ENCODE assay signal across 9 cellular contexts in genomic region chr5:32276173-32276853, GRCh38. TPM values are rescaled to one million over a fixed set of nuclear protein-coding genes. Genes with fewer than 3 reads are reported as not detected.
A peak's percentile ranks its signal among the peaks of the same experiment; 100 is the strongest.
DNase-seq lines count a peak whose midpoint lies in the region; ATAC-seq, FAIRE-seq and TF ChIP-seq lines count a peak whose summit lies in the region.
"Had no signal": no experiment of that assay in that cellular context is flagged by ENCODE, and none has a peak within 500 bp of the region (broad histone marks: within the 10 kb centered on the region; RNA-seq: fewer than 3 reads in every experiment).

No MANE protein-coding gene starts in this region.

- WGBS in IMR-90 (ENCODE audit: extremely low coverage in 2 of 2, insufficient read length in 1 of 2), 2 experiments = 80% methylated on average over 1 of the region's 4 CpGs; no CpG with 5 or more reads in 1 of the 2 experiments

- peak overlapping the region; percentile 5; the same call in 1 of the 3 replicates for H2BK15ac ChIP-seq in IMR-90 (ENCODE audit: low read depth, low read length)

- no peak for DNase-seq in activated CD4-positive, alpha-beta T cell treated with anti-CD3 and anti-CD28 coated beads, Interleukin-2, amount 10 ng/mL, durations not matched to agents 7 days and 5 days
- no peak for DNase-seq in activated CD4-positive, alpha-beta T cell treated with anti-CD3 and anti-CD28 coated beads, Interleukin-2, amount 50 U/mL, for 4 hours
- DNase-seq in IMR-90 = peak; percentile 47
- peak; percentile 58 for DNase-seq in amniotic epithelial cell (ENCODE audit: low read depth)
- no peak for DNase-seq in pons (ENCODE audit: low spot score)
- no peak for DNase-seq in HuH-7.5 (ENCODE audit: low spot score)
- DNase-seq in neural progenitor cell (ENCODE audit: low spot score) = no peak
- DNase-seq: DND-41 had no signal

- peak overlapping the region; percentile 75 for H3K27ac Mint-ChIP-seq in activated CD4-positive, alpha-beta T cell treated with anti-CD3 and anti-CD28 coated beads, Interleukin-2, amount 10 ng/mL, durations not matched to agents 7 days and 5 days
- no peak overlapping the region for H3K27ac Mint-ChIP-seq in neural progenitor cell

- peak overlapping the region; percentile 52 for H2BK120ac ChIP-seq in IMR-90 (ENCODE audit: low read depth, low read length)

- H4K5ac ChIP-seq in IMR-90 (ENCODE audit: low read depth, low read length) = peak overlapping the region; percentile 59; the same call in 1 of the 2 replicates

- H2AK5ac ChIP-seq in IMR-90 (ENCODE audit: low read depth, low read length) = 0 out of 2 replicates have a peak overlapping the region, but pooled peaks have one; percentile 10

- H3K18ac ChIP-seq in IMR-90 (ENCODE audit: low read depth, low read length) = peak overlapping the region; percentile 57; the same call in 1 of the 2 replicates

- no peak for TF ChIP-seq RAD21 in IMR-90 (IDR thresholded peaks at IDR 0.05; ENCODE audit: low read length)

- TF ChIP-seq CTCF in IMR-90 (conservative IDR thresholded peaks at IDR 0.05; ENCODE audit: low read depth, low read length) (no peak), neural progenitor cell (IDR thresholded peaks at IDR 0.05) (no peak)

- H3K4me2 ChIP-seq in IMR-90 (ENCODE audit: low read depth, low read length) (no peak overlapping the region), neural progenitor cell (no peak overlapping the region)

- CTCF ChIA-PET in activated CD4-positive, alpha-beta T cell treated with anti-CD3 and anti-CD28 coated beads, Interleukin-2, amount 10 ng/mL, durations not matched to agents 7 days and 5 days (lab: Charles Lee) = interaction anchor here (0.9 to 1.1 kb wide), 3 partner anchors 10 to 44 kb away, joined by 3 to 4 read pairs (median 3); partner anchors contain the start of gene MTMR12
- CTCF ChIA-PET in IMR-90 (lab: Yijun Ruan, JAX) = interaction anchor here (0.7 kb wide), 1 partner anchor 136 kb away, joined by 3 read pairs; no protein-coding TSS in a partner anchor

- no peak overlapping the region for H3K4me3 Mint-ChIP-seq in activated CD4-positive, alpha-beta T cell treated with anti-CD3 and anti-CD28 coated beads, Interleukin-2, amount 10 ng/mL, durations not matched to agents 7 days and 5 days
- H3K4me3 Mint-ChIP-seq in neural progenitor cell = no peak overlapping the region

- H3K79me2 ChIP-seq in neural progenitor cell (ENCODE audit: low read depth) = peaks cover 22% of the 10 kb centered on the region

- no TSS peak for BruUV-seq in IMR-90 (replicated peaks; lab: Mats Ljungman, UMichigan)

- H3F3A ChIP-seq in neural progenitor cell (ENCODE audit: low read depth) = peaks cover 3% of the 10 kb centered on the region

- H3K36me3 Mint-ChIP-seq in activated CD4-positive, alpha-beta T cell treated with anti-CD3 and anti-CD28 coated beads, Interleukin-2, amount 10 ng/mL, durations not matched to agents 7 days and 5 days (ENCODE audit: low read depth) = peaks cover 43% of the 10 kb centered on the region
- H3K36me3 Mint-ChIP-seq in neural progenitor cell = peaks cover 27% of the 10 kb centered on the region

- peak overlapping the region; percentile 55 for H2BK5ac ChIP-seq in IMR-90 (ENCODE audit: low read depth, low read length, poor library complexity, severe bottlenecking)

- H3K36me3 ChIP-seq in IMR-90 (ENCODE audit: control insufficient read depth, insufficient read depth, low read length) = peaks cover 13% of the 10 kb centered on the region
- H3K36me3 ChIP-seq in neural progenitor cell = no peaks in the 10 kb centered on the region

- H3K27me3 ChIP-seq in IMR-90 (ENCODE audit: control insufficient read depth, insufficient read depth, low read length) (no peaks in the 10 kb centered on the region), neural progenitor cell (no peaks in the 10 kb centered on the region)

- peaks cover 11% of the 10 kb centered on the region for H3K9me1 ChIP-seq in IMR-90 (ENCODE audit: insufficient read depth, low read length)

- H3K56ac ChIP-seq in IMR-90 (ENCODE audit: extremely low read depth, insufficient read depth, low read length) = no peak overlapping the region

- no peak overlapping the region for H2AFZ ChIP-seq in IMR-90 (replicated peaks; ENCODE audit: low read length, poor library complexity)
- H2AFZ ChIP-seq in neural progenitor cell (replicated peaks) = no peak overlapping the region

- TF ChIP-seq POLR2A in IMR-90 (IDR thresholded peaks at IDR 0.05; ENCODE audit: low read depth, low read length) = no peak

- H3K4me1 Mint-ChIP-seq in activated CD4-positive, alpha-beta T cell treated with anti-CD3 and anti-CD28 coated beads, Interleukin-2, amount 10 ng/mL, durations not matched to agents 7 days and 5 days = peaks cover 52% of the 10 kb centered on the region
- peaks cover 29% of the 10 kb centered on the region for H3K4me1 Mint-ChIP-seq in neural progenitor cell

- POLR2A ChIA-PET in activated CD4-positive, alpha-beta T cell treated with anti-CD3 and anti-CD28 coated beads, Interleukin-2, amount 10 ng/mL, durations not matched to agents 7 days and 5 days (lab: Charles Lee) = no interaction called here
- POLR2A ChIA-PET in IMR-90 (lab: Charles Lee; ENCODE audit: unreplicated experiment) = no interaction called here

- H4K91ac ChIP-seq in IMR-90 (ENCODE audit: insufficient read depth, low read depth, low read length) = peak overlapping the region; percentile 68

- peak overlapping the region; percentile 22 for H2AK9ac ChIP-seq in IMR-90 (replicated peaks; ENCODE audit: low read depth, low read length, poor library complexity)

- peak; percentile 92 for FAIRE-seq in islet of Langerhans (lab: Jason Lieb, UNC)

- H3K9ac ChIP-seq in IMR-90 (ENCODE audit: low read depth, low read length) (no peak overlapping the region), neural progenitor cell (no peak overlapping the region)

- H4K20me1 ChIP-seq in IMR-90 (ENCODE audit: insufficient read depth, low read length) = no peaks in the 10 kb centered on the region
- peaks cover 5% of the 10 kb centered on the region for H4K20me1 ChIP-seq in neural progenitor cell (ENCODE audit: low read depth)

- no peak overlapping the region for H2BK20ac ChIP-seq in IMR-90 (ENCODE audit: low read depth, low read length)

- H3K4me1 ChIP-seq in IMR-90 (ENCODE audit: control insufficient read depth, insufficient read depth, low read length) = peaks cover 15% of the 10 kb centered on the region
- H3K4me1 ChIP-seq in neural progenitor cell = peaks cover 20% of the 10 kb centered on the region

- H3K27ac ChIP-seq in IMR-90 (ENCODE audit: insufficient read depth, low read length) = no peak overlapping the region
- no peak overlapping the region for H3K27ac ChIP-seq in neural progenitor cell

- dilution Hi-C loops in IMR-90 (cut with HindIII; ENCODE audit: low sequenced_read_pairs, unreplicated experiment) = no loop called here

- no peak overlapping the region; a peak in 1 of 4 replicates for H4K8ac ChIP-seq in IMR-90 (ENCODE audit: low read depth in 2 of 2, low read length in 2 of 2)

- H3K14ac ChIP-seq in IMR-90 (replicated peaks; ENCODE audit: low read depth, low read length) = peak overlapping the region; percentile 44

- H3K9me3 ChIP-seq in IMR-90 (ENCODE audit: control insufficient read depth, insufficient read depth, low read length) (no peaks in the 10 kb centered on the region), neural progenitor cell (ENCODE audit: low read depth) (no peaks in the 10 kb centered on the region)

- ATAC-seq in IMR-90 (ENCODE audit: low read depth) = no peak

- peak overlapping the region; percentile 40; the same call in 1 of the 2 replicates for H3K4ac ChIP-seq in IMR-90 (ENCODE audit: low read depth, low read length)

- H3K4me3 ChIP-seq in IMR-90 (ENCODE audit: insufficient read depth, low read depth, low read length) (no peak overlapping the region), neural progenitor cell (no peak overlapping the region)

- no peaks in the 10 kb centered on the region for H3K27me3 Mint-ChIP-seq in activated CD4-positive, alpha-beta T cell treated with anti-CD3 and anti-CD28 coated beads, Interleukin-2, amount 10 ng/mL, durations not matched to agents 7 days and 5 days
- H3K27me3 Mint-ChIP-seq in neural progenitor cell (ENCODE audit: insufficient read depth, low read depth) = peaks cover under 1% of the 10 kb centered on the region

- in situ Hi-C loops in IMR-90 (cut with MboI; ENCODE audit: low sequenced_read_pairs) = no loop called here

- H3K23ac ChIP-seq in IMR-90 (ENCODE audit: low read depth, low read length) = peak overlapping the region; percentile 46; the same call in 1 of the 2 replicates

- intact Hi-C loops in IMR-90 (cut with micrococcal nuclease) = no loop called here

- H3K9me3 Mint-ChIP-seq in activated CD4-positive, alpha-beta T cell treated with anti-CD3 and anti-CD28 coated beads, Interleukin-2, amount 10 ng/mL, durations not matched to agents 7 days and 5 days = peaks cover 3% of the 10 kb centered on the region
- peaks cover 2% of the 10 kb centered on the region for H3K9me3 Mint-ChIP-seq in neural progenitor cell

- peaks cover 33 to 38% of the 10 kb centered on the region in 2 experiments for H3K79me1 ChIP-seq in IMR-90 (ENCODE audit: low read depth in 1 of 2, low read length in 2 of 2)

TF ChIP-seq in IMR-90, 13 proteins besides CTCF, POLR2A, EP300 and RAD21:
- TF ChIP-seq, protein P1, sequence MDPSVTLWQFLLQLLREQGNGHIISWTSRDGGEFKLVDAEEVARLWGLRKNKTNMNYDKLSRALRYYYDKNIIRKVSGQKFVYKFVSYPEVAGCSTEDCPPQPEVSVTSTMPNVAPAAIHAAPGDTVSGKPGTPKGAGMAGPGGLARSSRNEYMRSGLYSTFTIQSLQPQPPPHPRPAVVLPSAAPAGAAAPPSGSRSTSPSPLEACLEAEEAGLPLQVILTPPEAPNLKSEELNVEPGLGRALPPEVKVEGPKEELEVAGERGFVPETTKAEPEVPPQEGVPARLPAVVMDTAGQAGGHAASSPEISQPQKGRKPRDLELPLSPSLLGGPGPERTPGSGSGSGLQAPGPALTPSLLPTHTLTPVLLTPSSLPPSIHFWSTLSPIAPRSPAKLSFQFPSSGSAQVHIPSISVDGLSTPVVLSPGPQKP (IDR thresholded peaks at IDR 0.05; ENCODE audit: borderline replicate concordance, low read depth, low read length) = no peak
- peak; percentile 46; the same call in 1 of the 2 replicates for TF ChIP-seq CEBPB (IDR thresholded peaks at IDR 0.05; ENCODE audit: low read depth, low read length)
- TF ChIP-seq NFE2L2 (IDR thresholded peaks at IDR 0.05; ENCODE audit: low read depth, low read length) = no peak
TF ChIP-seq in IMR-90: peak in this region for 1.

RNA-seq across cellular contexts. Expression of gene MTMR12, which starts 36.4 kb away (rescaled TPM):
- total RNA-seq in activated CD4-positive, alpha-beta T cell treated with anti-CD3 and anti-CD28 coated beads, Interleukin-2, amount 10 ng/mL, durations not matched to agents 7 days and 5 days = 10 to 100 TPM; 24.3 to 29.1 TPM
- total RNA-seq in IMR-90 (2012; rRNA removed) (20.3 and 21.3 TPM in 2 replicates), neural progenitor cell (ENCODE audit: low replicate concordance) (20.0 and 22.0 TPM in 2 replicates)
- polyA plus RNA-seq in IMR-90 (2012; rRNA removed) = 10.2 and 11.1 TPM in 2 replicates
- polyA plus RNA-seq in IMR-90 (2012; cell fraction: cytosol; rRNA removed) = 4.4 and 5.4 TPM in 2 replicates
- 4.1 and 12.2 TPM in 2 replicates for polyA plus RNA-seq in IMR-90 (2012; cell fraction: nucleus; rRNA removed; ENCODE audit: low replicate concordance)

Comparison
In these comparisons a context has a peak if more than half of its experiments do, and no peak if none do; other contexts are left out.
1. DNase-seq: peak in IMR-90 (single experiment) and amniotic epithelial cell (single experiment); none in activated CD4-positive, alpha-beta T cell treated with anti-CD3 and anti-CD28 coated beads, Interleukin-2, amount 10 ng/mL, durations not matched to agents 7 days and 5 days (single experiment), activated CD4-positive, alpha-beta T cell treated with anti-CD3 and anti-CD28 coated beads, Interleukin-2, amount 50 U/mL, for 4 hours (0 of 2), pons (single experiment), HuH-7.5 (single experiment) and neural progenitor cell (single experiment).